19 cellular contexts compared by ENCODE assay signal in the genomic region with DNA sequence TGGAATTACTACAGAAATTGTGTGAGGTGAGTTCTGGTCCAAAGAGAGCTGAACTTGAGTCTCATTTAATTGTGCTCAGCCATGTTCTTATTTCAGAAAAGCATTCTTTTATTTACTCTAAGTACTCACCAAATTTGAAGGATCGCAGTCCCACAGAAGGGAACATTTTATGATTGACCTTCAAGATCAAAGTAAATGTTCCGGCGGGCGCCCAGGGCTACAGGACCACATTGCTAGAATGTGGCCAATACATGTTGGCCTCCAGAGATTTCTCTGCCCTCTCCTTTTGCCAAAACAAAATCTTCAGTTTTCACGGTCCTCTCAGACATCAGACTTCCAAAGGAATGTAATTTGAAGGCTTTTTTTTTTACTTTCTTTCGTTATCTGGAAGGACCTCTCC.
"Had no signal": no experiment of that assay in that cellular context is flagged by ENCODE, and none has a peak within 500 bp of the region (broad histone marks: within the 10 kb centered on the region; RNA-seq: fewer than 3 reads in every experiment).

No MANE protein-coding gene starts in this region.

- DNase-seq: cortex of kidney; effector memory CD4-positive, alpha-beta T cell; esophagus squamous epithelium; heart left ventricle; hippocampal formation; left colon; mammary epithelial cell; mucosa of descending colon; naive thymus-derived CD8-positive, alpha-beta T cell; pancreas; right cardiac atrium; stimulated activated CD4-positive, alpha-beta T cell treated with anti-CD3 and anti-CD28 coated beads, Interleukin-2, amount 100 ng/mL, for 48 hours; stimulated activated naive CD4-positive, alpha-beta T cell treated with Interleukin-2 at 50 U/mL for 16 hours; thyroid gland; uterus had no signal

- H3K27ac Mint-ChIP-seq: naive thymus-derived CD8-positive, alpha-beta T cell; progenitor cell of endocrine pancreas; type B pancreatic cell had no signal

- H3K36me3 ChIP-seq: esophagus squamous epithelium, heart left ventricle, pancreas, thyroid gland, uterus had no signal

- H3K27me3 Mint-ChIP-seq: progenitor cell of endocrine pancreas, type B pancreatic cell had no signal

- H3K9me3 ChIP-seq: esophagus squamous epithelium, heart left ventricle, mucosa of descending colon, pancreas, thyroid gland, uterus had no signal

- H3K27me3 ChIP-seq: esophagus squamous epithelium, heart left ventricle, pancreas, thyroid gland, uterus had no signal

- H3K9me3 Mint-ChIP-seq: neural crest cell, type B pancreatic cell had no signal

- H3K4me3 Mint-ChIP-seq: naive thymus-derived CD8-positive, alpha-beta T cell; neural crest cell; type B pancreatic cell had no signal

- H3K36me3 Mint-ChIP-seq: naive thymus-derived CD8-positive, alpha-beta T cell; type B pancreatic cell had no signal

- H3K4me1 ChIP-seq: esophagus squamous epithelium, heart left ventricle, pancreas, thyroid gland, uterus had no signal

- H3K4me1 Mint-ChIP-seq: naive thymus-derived CD8-positive, alpha-beta T cell had no signal

- H3K4me3 ChIP-seq: esophagus squamous epithelium, heart left ventricle, mucosa of descending colon, pancreas, smooth muscle cell, thyroid gland, uterus had no signal
